10 cellular contexts compared by ENCODE assay signal in genomic region chr22:39176067-39176621, GRCh38. TPM values are rescaled to one million over a fixed set of nuclear protein-coding genes. Genes with fewer than 3 reads are reported as not detected.
DNase-seq lines count a peak whose midpoint lies in the region; ATAC-seq, FAIRE-seq and TF ChIP-seq lines count a peak whose summit lies in the region.
"Had no signal": no experiment of that assay in that cellular context is flagged by ENCODE, and none has a peak within 500 bp of the region (broad histone marks: within the 10 kb centered on the region; RNA-seq: fewer than 3 reads in every experiment).

No MANE protein-coding gene starts in this region.

- peaks cover 85% of the 10 kb centered on the region for H3K4me1 ChIP-seq in HepG2 (ENCODE audit: insufficient read depth, low read length)
- H3K4me1 ChIP-seq in tibial artery = peaks cover 10 to 39% (median 36%) of the 10 kb centered on the region in 4 donors
- peaks cover 0 to 3% of the 10 kb centered on the region in 2 donors for H3K4me1 ChIP-seq in small intestine (ENCODE audit: control insufficient read depth in 2 of 2, insufficient read depth in 1 of 2, low read depth in 1 of 2, low read length in 1 of 2)

- H3K79me2 ChIP-seq in HepG2 (ENCODE audit: insufficient read depth, low read length) = no peaks in the 10 kb centered on the region

- BruUV-seq in HepG2 (replicated peaks; lab: Mats Ljungman, UMichigan) = no TSS peak

- intact Hi-C loops in HepG2 (cut with micrococcal nuclease; ENCODE audit: unreplicated experiment) = loop anchor here (10.0 kb wide), 1 partner anchor 69 kb away; the partner anchor contains the start of gene PDGFB
- intact Hi-C loops in tibial artery (cut with DNase I; ENCODE audit: low total_unique reads) = loop anchor here (10.0 kb wide), 1 partner anchor 339 kb away; no protein-coding TSS in a partner anchor

- DNase-seq in HuH-7 (ENCODE audit: low spot score) = peak; percentile 59
- peak; percentile 81 for DNase-seq in coronary artery (ENCODE audit: low spot score)
- peak; percentile 72 for DNase-seq in HepG2 (ENCODE audit: low spot score)
- peak; percentile 53 to 75 for DNase-seq in tibial artery
- no peak for DNase-seq in stimulated activated naive CD8-positive, alpha-beta T cell treated with anti-CD3 and anti-CD28 coated beads, Interleukin-15, Interleukin-2, amounts not matched to agents 100 U/mL and 50 U/mL, for 24 hours
- DNase-seq in small intestine = no peak
- DNase-seq in NCI-H1105 treated with DMSO at 0.1 percent for 48 hours (lab: John Stamatoyannopoulos, UW) = no peak
- DNase-seq: activated CD4-positive, alpha-beta T cell treated with anti-CD3 and anti-CD28 coated beads for 1 hour; naive B cell had no signal

- no peaks in the 10 kb centered on the region for H3K27me3 ChIP-seq in HepG2 (ENCODE audit: control insufficient read depth in 1 of 2, insufficient read depth in 2 of 2, low read length in 2 of 2)
- H3K27me3 ChIP-seq in tibial artery = no peaks in the 10 kb centered on the region
- H3K27me3 ChIP-seq in small intestine (ENCODE audit: control insufficient read depth in 2 of 2, insufficient read depth in 2 of 2, low read length in 2 of 2) = no peaks in the 10 kb centered on the region

- peak overlapping the region; percentile 54 for H3K4me3 ChIP-seq in coronary artery
- peak overlapping the region in 1 of 3 experiments; percentile 30; a peak in 1 of 6 replicates for H3K4me3 ChIP-seq in HepG2 (replicated peaks in 1 of 3; ENCODE audit: insufficient read depth in 1 of 3, low read depth in 2 of 3, low read length in 3 of 3)
- peak overlapping the region in 1 of 2 donors; percentile 17 for H3K4me3 ChIP-seq in tibial artery
- H3K4me3 ChIP-seq in small intestine (ENCODE audit: low read depth in 1 of 2, low read length in 2 of 2) = no peak overlapping the region

- POLR2A ChIA-PET in HepG2 (lab: Yijun Ruan, JAX) = interaction anchor here (1.1 to 6.1 kb wide), 5 partner anchors 8 to 142 kb away, joined by 3 to 72 read pairs (median 7); partner anchors contain the start of genes CBX7 and RPL3

- peak overlapping the region; percentile 61 for H3K9ac ChIP-seq in HepG2 (ENCODE audit: insufficient read depth, low read depth, low read length)

- WGBS in HepG2 (ENCODE audit: low lambda C conversion rate) = 8% methylated on average over 10 of the region's 21 CpGs
- 23 to 50% (median 36%) methylated on average over 17 to 21 of the region's 21 CpGs for WGBS in small intestine, 3 donors

- 0 out of 2 replicates have a peak, but pooled peaks have one; percentile 40 for TF ChIP-seq RAD21 in HepG2 (CRISPR knock-in tag; IDR thresholded peaks at IDR 0.05)

- ATAC-seq in HepG2 = peak; percentile 69
- ATAC-seq in stimulated activated naive CD8-positive, alpha-beta T cell treated with anti-CD3 and anti-CD28 coated beads, Interleukin-15, Interleukin-2, amounts not matched to agents 100 U/mL and 50 U/mL, for 24 hours = no peak
- ATAC-seq in HG03457 (IDR thresholded peaks at IDR 0.05; ENCODE audit: unreplicated experiment) = no peak

- no peak overlapping the region for H2AFZ ChIP-seq in HepG2 (ENCODE audit: low read length)

- no peaks in the 10 kb centered on the region for H3K36me3 ChIP-seq in HepG2 (replicated peaks in 1 of 2; ENCODE audit: control insufficient read depth in 1 of 2, insufficient read depth in 2 of 2, low read length in 2 of 2)
- H3K36me3 ChIP-seq in tibial artery = no peaks in the 10 kb centered on the region
- H3K36me3 ChIP-seq in small intestine (ENCODE audit: control insufficient read depth in 2 of 2, insufficient read depth in 2 of 2, low read length in 2 of 2) = no peaks in the 10 kb centered on the region

- H3K9me3 ChIP-seq in HepG2 (ENCODE audit: low read length) = no peaks in the 10 kb centered on the region
- H3K9me3 ChIP-seq in tibial artery = no peaks in the 10 kb centered on the region
- no peaks in the 10 kb centered on the region for H3K9me3 ChIP-seq in small intestine (ENCODE audit: control insufficient read depth, low read depth)

- in situ Hi-C loops in HepG2 (cut with HindIII; ENCODE audit: extremely low pct_ligation_motif_present, low pct_unique_long_range_greater_than_20kb) = loop anchor here (5.0 kb wide), 1 partner anchor 66 kb away; the partner anchor contains the start of gene PDGFB

- FAIRE-seq in HepG2 (lab: Jason Lieb, UNC) = no peak
- no peak for FAIRE-seq in small intestine (lab: Jason Lieb, UNC)

- peak overlapping the region; percentile 73 for H3K4me2 ChIP-seq in HepG2 (ENCODE audit: low read depth, low read length)

- CTCF ChIA-PET in HepG2 (lab: Yijun Ruan, JAX; ENCODE audit: low intra/inter-chr PET ratio, low total read pairs) = no interaction called here

- no peaks in the 10 kb centered on the region for H4K20me1 ChIP-seq in HepG2 (ENCODE audit: insufficient read depth, low read length)

- TF ChIP-seq CTCF in coronary artery (IDR thresholded peaks at IDR 0.05) = no peak
- no peak for TF ChIP-seq CTCF in HepG2 (CRISPR knock-in tag; IDR thresholded peaks at IDR 0.05)
- no peak for TF ChIP-seq CTCF in tibial artery (IDR thresholded peaks at IDR 0.05)

- TF ChIP-seq EP300 in HepG2 (IDR thresholded peaks at IDR 0.05; ENCODE audit: low read depth in 2 of 2, low read length in 2 of 2) = peak in 1 of 2 experiments; percentile 60; a peak in 1 of 4 replicates
- peak; percentile 53; the same call in 1 of the 2 replicates for TF ChIP-seq EP300 in HepG2 (CRISPR knock-in tag; IDR thresholded peaks at IDR 0.05; ENCODE audit: borderline replicate concordance)

- H3K27ac ChIP-seq in coronary artery = peak overlapping the region; percentile 68 to 80
- peak overlapping the region; percentile 61 for H3K27ac ChIP-seq in HepG2 (ENCODE audit: extremely low read length, insufficient read depth, low read length)
- H3K27ac ChIP-seq in tibial artery = peak overlapping the region; percentile 39 to 63
- peak overlapping the region in 1 of 2 donors; percentile 85 for H3K27ac ChIP-seq in small intestine (ENCODE audit: low read depth in 1 of 2, low read length in 1 of 2)

- TF ChIP-seq POLR2A in HepG2 (IDR thresholded peaks at IDR 0.05; ENCODE audit: insufficient read depth in 1 of 2, low read depth in 2 of 2, low read length in 2 of 2) = no peak

TF ChIP-seq in HepG2, 621 proteins besides CTCF, POLR2A, EP300 and RAD21 (continues in another document):
- TF ChIP-seq CBFB (CRISPR knock-in tag; IDR thresholded peaks at IDR 0.05) (peak; percentile 55; the same call in 1 of the 2 replicates), ZNF224 (CRISPR knock-in tag; IDR thresholded peaks at IDR 0.05) (no peak), ZBTB49 (CRISPR knock-in tag; IDR thresholded peaks at IDR 0.05; ENCODE audit: borderline replicate concordance) (no peak), ZNF24 (IDR thresholded peaks at IDR 0.05) (no peak), CHD2 (IDR thresholded peaks at IDR 0.05; ENCODE audit: low read depth, low read length) (no peak), ATF5 (CRISPR knock-in tag; IDR thresholded peaks at IDR 0.05; ENCODE audit: low read depth) (no peak), ZNF629 (CRISPR knock-in tag; conservative IDR thresholded peaks at IDR 0.05) (no peak), ZNF30 (CRISPR knock-in tag; IDR thresholded peaks at IDR 0.05) (no peak)

RNA-seq across cellular contexts. Expression of gene CBX7, which starts 23.7 kb away (rescaled TPM):
- 0.20 and 0.35 TPM in 2 replicates for total RNA-seq in HepG2 (2016; rRNA removed; fragmentation: Illumina TruSeq; extraction: Trizol)
- total RNA-seq in HepG2 (2016; cell fraction: cytosol; rRNA removed; fragmentation: Illumina TruSeq; extraction: Trizol; ENCODE audit: low read depth) = not detected in 2 replicates
- total RNA-seq in HepG2 (2016; cell fraction: insoluble cytoplasmic fraction; rRNA removed; fragmentation: Illumina TruSeq; extraction: Trizol) = 0.27 and 0.30 TPM in 2 replicates
- total RNA-seq in HepG2 (2016; cell fraction: membrane; rRNA removed; fragmentation: Illumina TruSeq; extraction: Trizol) = 0.09 and 0.21 TPM in 2 replicates
- 0.31 and 1.4 TPM in 2 replicates for total RNA-seq in HepG2 (2016; cell fraction: nucleus; rRNA removed; fragmentation: Illumina TruSeq; extraction: Trizol)
- polyA plus RNA-seq in HepG2 (2011; rRNA removed) (4.9 and 7.1 TPM in 2 replicates), small intestine (10 to 100 TPM in 2 of 3 donors, 1 to 10 TPM in 1; 9.8 to 29.8 (median 22.2) TPM)
- polyA plus RNA-seq in HepG2 (2011; cell fraction: cytosol; rRNA removed) = 3.6 and 4.4 TPM in 2 replicates
- 22.7 and 23.8 TPM in 2 replicates for polyA plus RNA-seq in HepG2 (2011; cell fraction: nucleus; rRNA removed)
- polyA plus RNA-seq in HepG2 (2012) = 5.5 and 5.7 TPM in 2 replicates
- polyA plus RNA-seq in HepG2 (2016; cell fraction: cytosol; fragmentation: Illumina TruSeq; extraction: Trizol; ENCODE audit: low read depth) = 0.09 and 0.23 TPM in 2 replicates
- polyA plus RNA-seq in HepG2 (2016; cell fraction: insoluble cytoplasmic fraction; fragmentation: Illumina TruSeq; extraction: Trizol; ENCODE audit: low read depth) = 0.35 and 0.53 TPM in 2 replicates
- 0.08 and 0.19 TPM in 2 replicates for polyA plus RNA-seq in HepG2 (2016; cell fraction: membrane; fragmentation: Illumina TruSeq; extraction: Trizol; ENCODE audit: low read depth)
- 1.6 TPM in 2 replicates for polyA plus RNA-seq in HepG2 (2016; cell fraction: nucleus; fragmentation: Illumina TruSeq; extraction: Trizol; ENCODE audit: insufficient read depth, low read depth)
- 7.2 and 8.5 TPM in 2 replicates for polyA minus RNA-seq in HepG2 (2011; rRNA and poly(A)+ RNA removed; ENCODE audit: low replicate concordance)
- 1.2 and 2.1 TPM in 2 replicates for polyA minus RNA-seq in HepG2 (2011; cell fraction: cytosol; rRNA and poly(A)+ RNA removed)
- 6.5 and 7.6 TPM in 2 replicates for polyA minus RNA-seq in HepG2 (2011; cell fraction: nucleus; rRNA and poly(A)+ RNA removed)

Comparison
In these comparisons a context has a peak if more than half of its experiments do, and no peak if none do; other contexts are left out.
1. DNase-seq: peak in HuH-7 (single experiment), coronary artery (single experiment), HepG2 (single experiment) and tibial artery (2 of 2); none in stimulated activated naive CD8-positive, alpha-beta T cell treated with anti-CD3 and anti-CD28 coated beads, Interleukin-15, Interleukin-2, amounts not matched to agents 100 U/mL and 50 U/mL, for 24 hours (single experiment), small intestine (single experiment) and NCI-H1105 treated with DMSO at 0.1 percent for 48 hours (single experiment).